ENCODE assay signal across 11 cellular contexts in the genomic region with DNA sequence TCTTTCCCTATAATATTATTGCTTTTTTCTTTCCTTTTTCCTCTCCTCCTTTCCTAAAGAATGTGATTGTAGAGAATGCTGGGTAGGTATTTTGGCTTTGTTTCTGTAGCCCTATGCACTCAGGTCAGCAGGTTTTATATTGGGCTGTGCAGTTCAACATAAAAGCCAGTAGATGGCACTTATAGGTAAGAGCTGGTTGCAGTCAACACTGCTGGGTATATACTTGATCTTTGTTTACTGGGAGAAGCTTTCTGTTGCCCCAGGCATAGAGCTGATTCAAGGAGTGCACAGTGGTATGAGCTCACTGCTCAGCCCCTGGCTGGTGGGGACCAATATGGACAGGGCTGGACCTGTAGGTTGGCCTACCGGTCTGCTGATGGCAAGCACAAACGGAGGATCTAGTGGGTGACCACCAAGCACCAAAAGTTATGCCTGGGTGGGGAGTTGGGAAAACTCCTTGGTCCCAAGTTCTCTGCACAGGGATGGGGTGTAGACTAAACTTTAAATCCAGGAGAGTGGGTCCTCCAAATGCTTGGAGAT.
DNase-seq lines count a peak whose midpoint lies in the region; ATAC-seq and TF ChIP-seq lines count a peak whose summit lies in the region.
"Had no signal": no experiment of that assay in that cellular context is flagged by ENCODE, and none has a peak within 500 bp of the region (broad histone marks: within the 10 kb centered on the region; RNA-seq: fewer than 3 reads in every experiment).

No MANE protein-coding gene starts in this region.

- H3K27me3 ChIP-seq in IMR-90 (ENCODE audit: control insufficient read depth, insufficient read depth, low read length): no peaks in the 10 kb centered on the region
- no peaks in the 10 kb centered on the region for H3K27me3 ChIP-seq in suprapubic skin

- TF ChIP-seq CTCF in IMR-90 (conservative IDR thresholded peaks at IDR 0.05; ENCODE audit: low read depth, low read length) (peak; percentile 22; the same call in 1 of the 2 replicates), WTC11 (IDR thresholded peaks at IDR 0.05) (no peak), suprapubic skin (IDR thresholded peaks at IDR 0.05) (no peak)

- dilution Hi-C loops in IMR-90 (cut with HindIII; ENCODE audit: low sequenced_read_pairs, unreplicated experiment): no loop called here

- TF ChIP-seq EP300 in suprapubic skin (IDR thresholded peaks at IDR 0.05): no peak

- POLR2A ChIA-PET in IMR-90 (lab: Charles Lee; ENCODE audit: unreplicated experiment) (no interaction called here), WTC11 (lab: Charles Lee) (no interaction called here)

- no peak; the same call in 1 of the 2 replicates for TF ChIP-seq RAD21 in IMR-90 (IDR thresholded peaks at IDR 0.05; ENCODE audit: low read length)

- no peak overlapping the region for H3K27ac Mint-ChIP-seq in WTC11

- no peak overlapping the region for H3K4me3 Mint-ChIP-seq in WTC11

- no peak overlapping the region for H3K23ac ChIP-seq in IMR-90 (ENCODE audit: low read depth, low read length)

- H2AK5ac ChIP-seq in IMR-90 (ENCODE audit: low read depth, low read length): no peak overlapping the region

- H3K4ac ChIP-seq in IMR-90 (ENCODE audit: low read depth, low read length): no peak overlapping the region

- DNase-seq in CMK (ENCODE audit: low read depth): peak; percentile 21
- DNase-seq in IMR-90: no peak
- no peak for DNase-seq in WTC11 (ENCODE audit: low spot score)
- peak; percentile 9 for DNase-seq in iPS DF 4.7 (ENCODE audit: extremely low read depth, low spot score)
- DNase-seq in NCI-H2029 (lab: John Stamatoyannopoulos, UW): no peak
- DNase-seq in NK-92 (lab: John Stamatoyannopoulos, UW; ENCODE audit: unreplicated experiment): no peak
- DNase-seq in suprapubic skin (ENCODE audit: low spot score in 2 of 2): no peak
- no peak for DNase-seq in LoVo (ENCODE audit: low spot score)
- DNase-seq: central memory CD4-positive, alpha-beta T cell; stimulated activated CD4-positive, alpha-beta T cell treated with anti-CD3 and anti-CD28 coated beads, Interleukin-4, amount 100 ng/mL, for 24 hours had no signal

- no peak overlapping the region for H4K91ac ChIP-seq in IMR-90 (ENCODE audit: insufficient read depth, low read depth, low read length)

- no peak overlapping the region for H2AK9ac ChIP-seq in IMR-90 (replicated peaks; ENCODE audit: low read depth, low read length, poor library complexity)

- no peak overlapping the region for H2BK120ac ChIP-seq in IMR-90 (ENCODE audit: low read depth, low read length)

- no peak overlapping the region for H4K8ac ChIP-seq in IMR-90 (ENCODE audit: low read depth in 2 of 2, low read length in 2 of 2)

- H3K79me1 ChIP-seq in IMR-90 (ENCODE audit: low read depth in 1 of 2, low read length in 2 of 2): no peaks in the 10 kb centered on the region

- no peak overlapping the region for H2BK20ac ChIP-seq in IMR-90 (ENCODE audit: low read depth, low read length)

- no peaks in the 10 kb centered on the region for H4K20me1 ChIP-seq in IMR-90 (ENCODE audit: insufficient read depth, low read length)

- no peak overlapping the region for H3K4me2 ChIP-seq in IMR-90 (ENCODE audit: low read depth, low read length)
- H3K4me2 ChIP-seq: KMS-11 had no signal

- CTCF ChIA-PET in IMR-90 (lab: Yijun Ruan, JAX) (no interaction called here), WTC11 (lab: Charles Lee) (interaction anchor here (0.6 to 2.4 kb wide), 17 partner anchors 8 to 327 kb away, joined by 3 to 20 read pairs (median 4); no protein-coding TSS in a partner anchor)

- TF ChIP-seq POLR2A in IMR-90 (IDR thresholded peaks at IDR 0.05; ENCODE audit: low read depth, low read length) (no peak), suprapubic skin (IDR thresholded peaks at IDR 0.05) (no peak)

- H3K9me1 ChIP-seq in IMR-90 (ENCODE audit: insufficient read depth, low read length): no peaks in the 10 kb centered on the region

- H3K18ac ChIP-seq in IMR-90 (ENCODE audit: low read depth, low read length): no peak overlapping the region

- intact Hi-C loops in IMR-90 (cut with micrococcal nuclease): no loop called here

- H2BK5ac ChIP-seq in IMR-90 (ENCODE audit: low read depth, low read length, poor library complexity, severe bottlenecking): no peak overlapping the region

- no peak overlapping the region for H3K14ac ChIP-seq in IMR-90 (replicated peaks; ENCODE audit: low read depth, low read length)

- no peak overlapping the region for H3K27ac ChIP-seq in IMR-90 (ENCODE audit: insufficient read depth, low read length)
- H3K27ac ChIP-seq in suprapubic skin: no peak overlapping the region
- H3K27ac ChIP-seq: KMS-11 had no signal

- peaks cover 3% of the 10 kb centered on the region; the same call in 1 of the 2 replicates for H3K27me3 Mint-ChIP-seq in WTC11 (ENCODE audit: low read depth)

- no peak overlapping the region for H2BK15ac ChIP-seq in IMR-90 (ENCODE audit: low read depth, low read length)

- H4K5ac ChIP-seq in IMR-90 (ENCODE audit: low read depth, low read length): no peak overlapping the region

- no peaks in the 10 kb centered on the region for H3K4me1 Mint-ChIP-seq in WTC11

- H3K9ac ChIP-seq in IMR-90 (ENCODE audit: low read depth, low read length): no peak overlapping the region
- H3K9ac ChIP-seq: KMS-11 had no signal

- no TSS peak for BruUV-seq in IMR-90 (replicated peaks; lab: Mats Ljungman, UMichigan)

- H3K36me3 ChIP-seq in IMR-90 (ENCODE audit: control insufficient read depth, insufficient read depth, low read length) (no peaks in the 10 kb centered on the region), suprapubic skin (no peaks in the 10 kb centered on the region)

- ATAC-seq in IMR-90 (ENCODE audit: low read depth) (no peak), WTC11 (peak; percentile 91)

- no CpG with 5 or more reads among the region's 2 CpGs for WGBS in IMR-90 (ENCODE audit: extremely low coverage in 2 of 2, insufficient read length in 1 of 2), 2 experiments
- 100% methylated on average over 2 of the region's 2 CpGs for WGBS in suprapubic skin

- H2AFZ ChIP-seq in IMR-90 (replicated peaks; ENCODE audit: low read length, poor library complexity): no peak overlapping the region

- peaks cover 12% of the 10 kb centered on the region for H3K9me3 ChIP-seq in IMR-90 (ENCODE audit: control insufficient read depth, insufficient read depth, low read length)
- peaks cover 16% of the 10 kb centered on the region for H3K9me3 ChIP-seq in suprapubic skin

- no peaks in the 10 kb centered on the region for H3K4me1 ChIP-seq in IMR-90 (ENCODE audit: control insufficient read depth, insufficient read depth, low read length)
- no peaks in the 10 kb centered on the region for H3K4me1 ChIP-seq in suprapubic skin

- peaks cover 65% of the 10 kb centered on the region for H3K9me3 Mint-ChIP-seq in WTC11

- in situ Hi-C loops in IMR-90 (cut with MboI; ENCODE audit: low sequenced_read_pairs): no loop called here

- peaks cover 50% of the 10 kb centered on the region for H3K36me3 Mint-ChIP-seq in WTC11

- no peak overlapping the region for H3K56ac ChIP-seq in IMR-90 (ENCODE audit: extremely low read depth, insufficient read depth, low read length)

- H3K4me3 ChIP-seq in IMR-90 (ENCODE audit: insufficient read depth, low read depth, low read length) (no peak overlapping the region), suprapubic skin (no peak overlapping the region)

TF ChIP-seq in IMR-90, 13 proteins besides CTCF, POLR2A, EP300 and RAD21 (continues in another document):
- TF ChIP-seq SMC3 (IDR thresholded peaks at IDR 0.05; ENCODE audit: low read depth, low read length) (no peak), MAZ (IDR thresholded peaks at IDR 0.05; ENCODE audit: borderline replicate concordance, low read depth, low read length) (no peak), CHD1 (IDR thresholded peaks at IDR 0.05; ENCODE audit: low read depth, low read length) (no peak), MAFK (IDR thresholded peaks at IDR 0.05; ENCODE audit: low read depth, low read length) (no peak), NFE2L2 (IDR thresholded peaks at IDR 0.05; ENCODE audit: low read depth, low read length) (no peak), RFX5 (IDR thresholded peaks at IDR 0.05; ENCODE audit: low read depth, low read length) (no peak), FOS (IDR thresholded peaks at IDR 0.05; ENCODE audit: low read depth, low read length) (no peak), CEBPB (IDR thresholded peaks at IDR 0.05; ENCODE audit: low read depth, low read length) (no peak), MXI1 (IDR thresholded peaks at IDR 0.05; ENCODE audit: borderline replicate concordance, low read depth, low read length) (no peak), BHLHE40 (IDR thresholded peaks at IDR 0.05; ENCODE audit: low read depth, low read length) (no peak)
- TF ChIP-seq, protein P1, sequence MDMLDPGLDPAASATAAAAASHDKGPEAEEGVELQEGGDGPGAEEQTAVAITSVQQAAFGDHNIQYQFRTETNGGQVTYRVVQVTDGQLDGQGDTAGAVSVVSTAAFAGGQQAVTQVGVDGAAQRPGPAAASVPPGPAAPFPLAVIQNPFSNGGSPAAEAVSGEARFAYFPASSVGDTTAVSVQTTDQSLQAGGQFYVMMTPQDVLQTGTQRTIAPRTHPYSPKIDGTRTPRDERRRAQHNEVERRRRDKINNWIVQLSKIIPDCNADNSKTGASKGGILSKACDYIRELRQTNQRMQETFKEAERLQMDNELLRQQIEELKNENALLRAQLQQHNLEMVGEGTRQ (IDR thresholded peaks at IDR 0.05; ENCODE audit: low read depth, low read length): no peak

TF ChIP-seq in WTC11, 78 proteins besides CTCF, POLR2A, EP300 and RAD21:
- TF ChIP-seq NFE2L1 (CRISPR knock-in tag; IDR thresholded peaks at IDR 0.05): no peak
- TF ChIP-seq, protein P2, sequence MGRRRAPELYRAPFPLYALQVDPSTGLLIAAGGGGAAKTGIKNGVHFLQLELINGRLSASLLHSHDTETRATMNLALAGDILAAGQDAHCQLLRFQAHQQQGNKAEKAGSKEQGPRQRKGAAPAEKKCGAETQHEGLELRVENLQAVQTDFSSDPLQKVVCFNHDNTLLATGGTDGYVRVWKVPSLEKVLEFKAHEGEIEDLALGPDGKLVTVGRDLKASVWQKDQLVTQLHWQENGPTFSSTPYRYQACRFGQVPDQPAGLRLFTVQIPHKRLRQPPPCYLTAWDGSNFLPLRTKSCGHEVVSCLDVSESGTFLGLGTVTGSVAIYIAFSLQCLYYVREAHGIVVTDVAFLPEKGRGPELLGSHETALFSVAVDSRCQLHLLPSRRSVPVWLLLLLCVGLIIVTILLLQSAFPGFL (CRISPR knock-in tag; IDR thresholded peaks at IDR 0.05; ENCODE audit: borderline replicate concordance): no peak
- no peak for TF ChIP-seq SOX15 (CRISPR knock-in tag; IDR thresholded peaks at IDR 0.05)
- TF ChIP-seq NR2C2 (CRISPR knock-in tag; IDR thresholded peaks at IDR 0.05): no peak
- TF ChIP-seq TEAD4 (CRISPR knock-in tag; IDR thresholded peaks at IDR 0.05): no peak

Comparison
In these comparisons a context has a peak if more than half of its experiments do, and no peak if none do; other contexts are left out.
1. DNase-seq: peak in CMK (single experiment) and iPS DF 4.7 (single experiment); none in IMR-90 (single experiment), WTC11 (single experiment), NCI-H2029 (single experiment), NK-92 (single experiment), suprapubic skin (0 of 2) and LoVo (single experiment).